ENCODE assay signal across 28 cellular contexts in genomic region chr9:98514841-98515240, GRCh38.
"Had no signal": no experiment of that assay in that cellular context is flagged by ENCODE, and none has a peak within 500 bp of the region (broad histone marks: within the 10 kb centered on the region; RNA-seq: fewer than 3 reads in every experiment).

No MANE protein-coding gene starts in this region.

- H3K4me3 Mint-ChIP-seq: stimulated activated effector memory CD8-positive, alpha-beta T cell treated with anti-CD3 and anti-CD28 coated beads, Interleukin-12 subunit alpha, Interleukin-12 subunit beta, amount 100 ng/mL, for 72 hours; stimulated activated memory B cell treated with anti-CD40 and anti-IgM and Interleukin-4, amounts not matched to agents 10 μg/mL and 1 μg/mL and 100 μg/mL, for 72 hours; stimulated activated naive B cell treated with anti-CD40 and anti-IgM and Interleukin-4, amounts not matched to agents 10 μg/mL and 1 μg/mL and 100 μg/mL, for 72 hours; stimulated activated naive CD8-positive, alpha-beta T cell treated with anti-CD3 and anti-CD28 coated beads, Interleukin-15, amount 100 ng/mL, for 72 hours; stimulated activated naive CD8-positive, alpha-beta T cell treated with anti-CD3 and anti-CD28 coated beads, Interleukin-15, Interleukin-2, amounts not matched to agents 100 ng/mL and 50 ng/mL, for 24 hours; type B pancreatic cell had no signal

- H3K27me3 ChIP-seq: stomach, suprapubic skin, testis, thyroid gland, tibial artery, tibial nerve, transverse colon, upper lobe of left lung, upper lobe of right lung, uterus, vagina had no signal

- H3K4me1 ChIP-seq: stomach, suprapubic skin, testis, tibial artery, tibial nerve, transverse colon, upper lobe of left lung, upper lobe of right lung, uterus, vagina had no signal

- DNase-seq: stimulated activated CD4-positive, alpha-beta T cell treated with anti-CD3 and anti-CD28 coated beads, Interleukin-2, amount 100 ng/mL, for 48 hours; stimulated activated CD4-positive, alpha-beta T cell treated with anti-CD3 and anti-CD28 coated beads, Interleukin-4, amount 100 ng/mL, for 1 hour; stimulated activated CD4-positive, alpha-beta T cell treated with anti-CD3 and anti-CD28 coated beads, Interleukin-4, amount 100 ng/mL, for 24 hours; stimulated activated CD4-positive, alpha-beta T cell treated with anti-CD3 and anti-CD28 coated beads, Interleukin-4, amount 100 ng/mL, for 4 hours; stimulated activated CD8-positive, alpha-beta memory T cell treated with anti-CD3 and anti-CD28 coated beads, Interleukin-4, amount 100 ng/mL, for 48 hours; stimulated activated naive B cell treated with anti-CD40 and anti-IgM and Interleukin-4, amounts not matched to agents 10 μg/mL and 1 μg/mL and 100 μg/mL, for 72 hours; stimulated activated naive CD4-positive, alpha-beta T cell; stimulated activated naive CD4-positive, alpha-beta T cell treated with Interleukin-2 at 50 U/mL for 16 hours; stimulated activated naive CD8-positive, alpha-beta T cell treated with anti-CD3 and anti-CD28 coated beads, Interleukin-15, amount 100 ng/mL, for 72 hours; stimulated activated naive CD8-positive, alpha-beta T cell treated with anti-CD3 and anti-CD28 coated beads, Interleukin-15, Interleukin-2, amounts not matched to agents 100 U/mL and 50 U/mL, for 24 hours; stomach; substantia nigra; testis; thyroid gland; tibial artery; transverse colon; trophoblast cell; upper lobe of left lung; upper lobe of right lung; uterus had no signal

- H3K9me3 Mint-ChIP-seq: stimulated activated effector memory CD8-positive, alpha-beta T cell treated with anti-CD3 and anti-CD28 coated beads, Interleukin-12 subunit alpha, Interleukin-12 subunit beta, amount 100 ng/mL, for 72 hours; stimulated activated memory B cell treated with anti-CD40 and anti-IgM and Interleukin-4, amounts not matched to agents 10 μg/mL and 1 μg/mL and 100 μg/mL, for 72 hours; stimulated activated naive CD8-positive, alpha-beta T cell treated with anti-CD3 and anti-CD28 coated beads, Interleukin-15, amount 100 ng/mL, for 72 hours; stimulated activated naive CD8-positive, alpha-beta T cell treated with anti-CD3 and anti-CD28 coated beads, Interleukin-15, Interleukin-2, amounts not matched to agents 100 ng/mL and 50 ng/mL, for 24 hours; type B pancreatic cell had no signal

- H3K4me1 Mint-ChIP-seq: stimulated activated effector memory CD8-positive, alpha-beta T cell treated with anti-CD3 and anti-CD28 coated beads, Interleukin-12 subunit alpha, Interleukin-12 subunit beta, amount 100 ng/mL, for 72 hours; stimulated activated memory B cell treated with anti-CD40 and anti-IgM and Interleukin-4, amounts not matched to agents 10 μg/mL and 1 μg/mL and 100 μg/mL, for 72 hours; stimulated activated naive B cell treated with anti-CD40 and anti-IgM and Interleukin-4, amounts not matched to agents 10 μg/mL and 1 μg/mL and 100 μg/mL, for 72 hours; stimulated activated naive CD8-positive, alpha-beta T cell treated with anti-CD3 and anti-CD28 coated beads, Interleukin-15, amount 100 ng/mL, for 72 hours had no signal

- H3K36me3 Mint-ChIP-seq: stimulated activated effector memory CD8-positive, alpha-beta T cell treated with anti-CD3 and anti-CD28 coated beads, Interleukin-12 subunit alpha, Interleukin-12 subunit beta, amount 100 ng/mL, for 72 hours; stimulated activated memory B cell treated with anti-CD40 and anti-IgM and Interleukin-4, amounts not matched to agents 10 μg/mL and 1 μg/mL and 100 μg/mL, for 72 hours; stimulated activated naive B cell treated with anti-CD40 and anti-IgM and Interleukin-4, amounts not matched to agents 10 μg/mL and 1 μg/mL and 100 μg/mL, for 72 hours; type B pancreatic cell had no signal

- H3K36me3 ChIP-seq: stomach, suprapubic skin, thoracic aorta, thyroid gland, tibial artery, tibial nerve, transverse colon, upper lobe of left lung, upper lobe of right lung, uterus, vagina had no signal

- H3K27ac ChIP-seq: stomach, suprapubic skin, testis, thoracic aorta, thyroid gland, tibial artery, tibial nerve, transverse colon, upper lobe of left lung, upper lobe of right lung, uterus, vagina had no signal

- ATAC-seq: stimulated activated effector memory CD8-positive, alpha-beta T cell treated with anti-CD3 and anti-CD28 coated beads, Interleukin-12 subunit alpha, Interleukin-12 subunit beta, amount 100 ng/mL, for 72 hours; stimulated activated memory B cell treated with anti-CD40 and anti-IgM and Interleukin-4, amounts not matched to agents 10 μg/mL and 1 μg/mL and 100 μg/mL, for 72 hours; stimulated activated naive B cell treated with anti-CD40 and anti-IgM and Interleukin-4, amounts not matched to agents 10 μg/mL and 1 μg/mL and 100 μg/mL, for 72 hours; stimulated activated naive CD8-positive, alpha-beta T cell treated with anti-CD3 and anti-CD28 coated beads, Interleukin-15, amount 100 ng/mL, for 72 hours; stimulated activated naive CD8-positive, alpha-beta T cell treated with anti-CD3 and anti-CD28 coated beads, Interleukin-15, Interleukin-2, amounts not matched to agents 100 U/mL and 50 U/mL, for 24 hours; upper lobe of right lung had no signal

- H3K9me3 ChIP-seq: stomach, suprapubic skin, testis, thoracic aorta, thyroid gland, tibial artery, transverse colon, upper lobe of left lung, upper lobe of right lung, uterus, vagina had no signal

- H3K27me3 Mint-ChIP-seq: type B pancreatic cell had no signal

- H3K4me3 ChIP-seq: stomach, suprapubic skin, testis, thoracic aorta, thyroid gland, tibial artery, tibial nerve, transverse colon, upper lobe of left lung, upper lobe of right lung, uterus, vagina had no signal

- H3K27ac Mint-ChIP-seq: stimulated activated effector memory CD8-positive, alpha-beta T cell treated with anti-CD3 and anti-CD28 coated beads, Interleukin-12 subunit alpha, Interleukin-12 subunit beta, amount 100 ng/mL, for 72 hours; stimulated activated memory B cell treated with anti-CD40 and anti-IgM and Interleukin-4, amounts not matched to agents 10 μg/mL and 1 μg/mL and 100 μg/mL, for 72 hours; stimulated activated naive B cell treated with anti-CD40 and anti-IgM and Interleukin-4, amounts not matched to agents 10 μg/mL and 1 μg/mL and 100 μg/mL, for 72 hours; stimulated activated naive CD8-positive, alpha-beta T cell treated with anti-CD3 and anti-CD28 coated beads, Interleukin-15, Interleukin-2, amounts not matched to agents 100 ng/mL and 50 ng/mL, for 24 hours; type B pancreatic cell had no signal
